In the genomic region with DNA sequence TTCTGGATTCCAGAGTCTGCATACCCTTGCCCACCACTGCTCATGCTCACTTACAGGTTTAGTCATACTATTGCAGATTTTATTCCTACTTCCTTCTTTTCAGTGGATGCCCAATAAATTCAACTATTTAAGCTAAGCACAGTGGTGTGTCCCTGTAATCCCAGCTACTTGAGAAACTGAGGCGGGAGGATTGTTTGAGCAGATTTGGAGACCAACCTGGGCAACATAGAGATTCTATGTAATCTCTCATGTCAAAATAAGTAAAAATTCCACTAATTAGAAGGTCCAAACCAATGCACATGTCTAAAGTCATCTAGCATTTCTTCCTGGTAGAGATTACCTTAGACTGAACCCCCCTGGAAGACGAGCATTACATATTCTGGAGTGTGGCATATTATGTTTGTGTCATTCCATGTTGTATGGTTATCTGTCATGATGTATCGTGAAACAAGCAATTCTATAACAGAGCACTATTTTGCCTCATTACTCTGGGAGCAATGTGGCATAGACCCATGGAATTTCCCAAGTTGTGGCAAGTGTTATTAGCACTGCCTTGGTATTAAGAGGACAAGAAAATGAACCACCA, we compare ENCODE assay signal across 24 cellular contexts. TPM values are rescaled to one million over a fixed set of nuclear protein-coding genes. Genes with fewer than 3 reads are reported as not detected.
DNase-seq lines count a peak whose midpoint lies in the region; ATAC-seq and TF ChIP-seq lines count a peak whose summit lies in the region.
"Had no signal": no experiment of that assay in that cellular context is flagged by ENCODE, and none has a peak within 500 bp of the region (broad histone marks: within the 10 kb centered on the region; RNA-seq: fewer than 3 reads in every experiment).

No MANE protein-coding gene starts in this region.

- peaks cover 79% of the 10 kb centered on the region for H3K4me1 ChIP-seq in Karpas-422 (ENCODE audit: low read length)
- no peaks in the 10 kb centered on the region for H3K4me1 ChIP-seq in uterus
- H3K4me1 ChIP-seq: BE2C had no signal

- H4K20me1 ChIP-seq in Karpas-422 (ENCODE audit: insufficient read depth, low read depth, low read length): no peaks in the 10 kb centered on the region

- no peaks in the 10 kb centered on the region for H3K9me2 ChIP-seq in Karpas-422 (replicated peaks; ENCODE audit: insufficient read depth, low read length)

- H3K27ac ChIP-seq in Karpas-422 (ENCODE audit: low read length) (peak overlapping the region; percentile 93), uterus (peak overlapping the region; percentile 16 to 60)
- H3K27ac ChIP-seq: prostate gland, suprapubic skin had no signal

- DNase-seq in natural killer cell: no peak
- no peak for DNase-seq in natural killer cell treated with Interleukin-12 subunit alpha and Interleukin-12 subunit beta and Interleukin-15 and Interleukin-18, amount 100 ng/mL, for 72 hours (ENCODE audit: low spot score)
- peak; percentile 66 for DNase-seq in Karpas-422
- DNase-seq in activated CD8-positive, alpha-beta T cell treated with anti-CD3 and anti-CD28 coated beads, Interleukin-2, amount 10 ng/mL, durations not matched to agents 7 days and 5 days: peak; percentile 6
- no peak for DNase-seq in uterus
- DNase-seq in NCI-H1092 (lab: John Stamatoyannopoulos, UW): no peak
- no peak for DNase-seq in HuH-7.5 (ENCODE audit: low spot score)
- no peak for DNase-seq in kidney tubule cell (ENCODE audit: low spot score)
- DNase-seq: aorta; BE2C; cerebellar nuclear complex; effector memory CD4-positive, alpha-beta T cell; islet precursor cell; naive B cell; NCI-H2029; NCI-H446 treated with DMSO at 0.1 percent for 48 hours; SHP77; stimulated activated CD4-positive, alpha-beta T cell treated with anti-CD3 and anti-CD28 coated beads, Interleukin-4, amount 100 ng/mL, for 24 hours had no signal

- H3K4me3 Mint-ChIP-seq in natural killer cell: no peak overlapping the region
- no peak overlapping the region for H3K4me3 Mint-ChIP-seq in natural killer cell treated with Interleukin-12 subunit alpha and Interleukin-12 subunit beta and Interleukin-15 and Interleukin-18, amount 100 ng/mL, for 72 hours
- no peak overlapping the region for H3K4me3 Mint-ChIP-seq in activated CD8-positive, alpha-beta T cell treated with anti-CD3 and anti-CD28 coated beads, Interleukin-2, amount 10 ng/mL, durations not matched to agents 7 days and 5 days
- H3K4me3 Mint-ChIP-seq: naive B cell; T-helper 2 cell treated with Interferon-gamma antibody and Interleukin-4, amounts not matched to agents 5 μg/mL and 100 μg/mL, for 36 hours had no signal

- peaks cover 20% of the 10 kb centered on the region for H3K36me3 ChIP-seq in Karpas-422 (ENCODE audit: insufficient read depth, low read length)
- no peaks in the 10 kb centered on the region for H3K36me3 ChIP-seq in uterus
- H3K36me3 ChIP-seq: prostate gland had no signal

- peaks cover 10% of the 10 kb centered on the region for H3K36me3 Mint-ChIP-seq in natural killer cell
- peaks cover 16% of the 10 kb centered on the region for H3K36me3 Mint-ChIP-seq in natural killer cell treated with Interleukin-12 subunit alpha and Interleukin-12 subunit beta and Interleukin-15 and Interleukin-18, amount 100 ng/mL, for 72 hours
- peaks cover 34% of the 10 kb centered on the region for H3K36me3 Mint-ChIP-seq in activated CD8-positive, alpha-beta T cell treated with anti-CD3 and anti-CD28 coated beads, Interleukin-2, amount 10 ng/mL, durations not matched to agents 7 days and 5 days (ENCODE audit: low read depth)

- H3K4me2 ChIP-seq in Karpas-422 (ENCODE audit: low read depth, low read length, poor library complexity, severe bottlenecking): peak overlapping the region; percentile 4
- H3K4me2 ChIP-seq: smooth muscle cell had no signal

- POLR2A ChIA-PET in activated CD8-positive, alpha-beta T cell treated with anti-CD3 and anti-CD28 coated beads, Interleukin-2, amount 10 ng/mL, durations not matched to agents 7 days and 5 days (lab: Charles Lee): no interaction called here

- H3K4me3 ChIP-seq in Karpas-422 (ENCODE audit: low read length) (no peak overlapping the region), uterus (no peak overlapping the region)
- H3K4me3 ChIP-seq: prostate gland, smooth muscle cell, suprapubic skin had no signal

- H2AFZ ChIP-seq in Karpas-422 (ENCODE audit: low read length): no peak overlapping the region

- H3K27me3 Mint-ChIP-seq in natural killer cell (ENCODE audit: low read depth in 2 of 2): no peaks in the 10 kb centered on the region
- no peaks in the 10 kb centered on the region for H3K27me3 Mint-ChIP-seq in natural killer cell treated with Interleukin-12 subunit alpha and Interleukin-12 subunit beta and Interleukin-15 and Interleukin-18, amount 100 ng/mL, for 72 hours
- no peaks in the 10 kb centered on the region for H3K27me3 Mint-ChIP-seq in activated CD8-positive, alpha-beta T cell treated with anti-CD3 and anti-CD28 coated beads, Interleukin-2, amount 10 ng/mL, durations not matched to agents 7 days and 5 days (ENCODE audit: low read depth)
- H3K27me3 Mint-ChIP-seq: naive B cell had no signal

- intact Hi-C loops in natural killer cell (cut with micrococcal nuclease): no loop called here
- intact Hi-C loops in uterus (cut with DNase I; ENCODE audit: low total_unique reads): no loop called here

- TF ChIP-seq POLR2A in uterus (IDR thresholded peaks at IDR 0.05): no peak

- H3K9ac ChIP-seq in Karpas-422 (ENCODE audit: low read length): peak overlapping the region; percentile 2; the same call in 1 of the 2 replicates

- CTCF ChIA-PET in activated CD8-positive, alpha-beta T cell treated with anti-CD3 and anti-CD28 coated beads, Interleukin-2, amount 10 ng/mL, durations not matched to agents 7 days and 5 days (lab: Charles Lee): interaction anchor here (1.6 kb wide), 1 partner anchor 325 kb away, joined by 5 read pairs; no protein-coding TSS in a partner anchor

- H3K9me3 ChIP-seq in Karpas-422 (ENCODE audit: low read length) (no peaks in the 10 kb centered on the region), uterus (no peaks in the 10 kb centered on the region)
- H3K9me3 ChIP-seq: BE2C, prostate gland, suprapubic skin had no signal

- H3K79me2 ChIP-seq in Karpas-422 (ENCODE audit: low read length): peaks cover 6% of the 10 kb centered on the region; the same call in 1 of the 2 replicates

- H3K9me3 Mint-ChIP-seq in natural killer cell: no peaks in the 10 kb centered on the region
- H3K9me3 Mint-ChIP-seq in natural killer cell treated with Interleukin-12 subunit alpha and Interleukin-12 subunit beta and Interleukin-15 and Interleukin-18, amount 100 ng/mL, for 72 hours: no peaks in the 10 kb centered on the region
- no peaks in the 10 kb centered on the region for H3K9me3 Mint-ChIP-seq in activated CD8-positive, alpha-beta T cell treated with anti-CD3 and anti-CD28 coated beads, Interleukin-2, amount 10 ng/mL, durations not matched to agents 7 days and 5 days (ENCODE audit: insufficient read depth)
- H3K9me3 Mint-ChIP-seq: naive B cell; T-helper 2 cell treated with Interferon-gamma antibody and Interleukin-4, amounts not matched to agents 5 μg/mL and 100 μg/mL, for 36 hours had no signal

- ATAC-seq in natural killer cell: peak in 1 of 3 donors; percentile 8
- no peak for ATAC-seq in natural killer cell treated with Interleukin-12 subunit alpha and Interleukin-12 subunit beta and Interleukin-15 and Interleukin-18, amount 100 ng/mL, for 72 hours
- no peak for ATAC-seq in activated CD8-positive, alpha-beta T cell treated with anti-CD3 and anti-CD28 coated beads, Interleukin-2, amount 10 ng/mL, durations not matched to agents 7 days and 5 days

- TF ChIP-seq CTCF in natural killer cell (IDR thresholded peaks at IDR 0.05) (no peak), uterus (IDR thresholded peaks at IDR 0.05) (no peak)

- H3K27ac Mint-ChIP-seq in natural killer cell: peak overlapping the region; percentile 43 to 52
- H3K27ac Mint-ChIP-seq in natural killer cell treated with Interleukin-12 subunit alpha and Interleukin-12 subunit beta and Interleukin-15 and Interleukin-18, amount 100 ng/mL, for 72 hours: no peak overlapping the region
- H3K27ac Mint-ChIP-seq in activated CD8-positive, alpha-beta T cell treated with anti-CD3 and anti-CD28 coated beads, Interleukin-2, amount 10 ng/mL, durations not matched to agents 7 days and 5 days: peak overlapping the region; percentile 18
- H3K27ac Mint-ChIP-seq: T-helper 2 cell treated with Interferon-gamma antibody and Interleukin-4, amounts not matched to agents 5 μg/mL and 100 μg/mL, for 36 hours had no signal

- peaks cover 24 to 31% of the 10 kb centered on the region in 2 donors for H3K4me1 Mint-ChIP-seq in natural killer cell
- H3K4me1 Mint-ChIP-seq in natural killer cell treated with Interleukin-12 subunit alpha and Interleukin-12 subunit beta and Interleukin-15 and Interleukin-18, amount 100 ng/mL, for 72 hours (ENCODE audit: low read depth in 2 of 2): peaks cover 22 to 23% of the 10 kb centered on the region in 2 donors
- peaks cover 16% of the 10 kb centered on the region for H3K4me1 Mint-ChIP-seq in activated CD8-positive, alpha-beta T cell treated with anti-CD3 and anti-CD28 coated beads, Interleukin-2, amount 10 ng/mL, durations not matched to agents 7 days and 5 days (ENCODE audit: low read depth)

- H3K27me3 ChIP-seq in Karpas-422 (ENCODE audit: low read length): no peaks in the 10 kb centered on the region
- no peaks in the 10 kb centered on the region for H3K27me3 ChIP-seq in uterus
- H3K27me3 ChIP-seq: BE2C, suprapubic skin had no signal

RNA-seq across cellular contexts. Expression of gene HMGB1, which starts 8.3 kb away (rescaled TPM):
- total RNA-seq in natural killer cell: 100 to 1,000 TPM; 397 to 449 (median 409) TPM
- 100 to 1,000 TPM; 302 to 423 TPM for total RNA-seq in natural killer cell treated with Interleukin-12 subunit alpha and Interleukin-12 subunit beta and Interleukin-15 and Interleukin-18, amount 100 ng/mL, for 72 hours
- 660 and 748 TPM in 2 replicates for total RNA-seq in Karpas-422 (2014; rRNA removed; shearing (Covaris generic); ENCODE audit: low replicate concordance)
- total RNA-seq in activated CD8-positive, alpha-beta T cell treated with anti-CD3 and anti-CD28 coated beads, Interleukin-2, amount 10 ng/mL, durations not matched to agents 7 days and 5 days: 100 to 1,000 TPM; 650 to 662 TPM
- total RNA-seq in uterus: 100 to 1,000 TPM; 223 to 629 (median 402) TPM

RNA-seq across cellular contexts. Expression of gene UBE2L5, which starts 35.1 kb away (rescaled TPM):
- total RNA-seq in natural killer cell: not detected
- total RNA-seq in natural killer cell treated with Interleukin-12 subunit alpha and Interleukin-12 subunit beta and Interleukin-15 and Interleukin-18, amount 100 ng/mL, for 72 hours: not detected
- not detected in 2 replicates for total RNA-seq in Karpas-422 (2014; rRNA removed; shearing (Covaris generic); ENCODE audit: low replicate concordance)
- total RNA-seq in activated CD8-positive, alpha-beta T cell treated with anti-CD3 and anti-CD28 coated beads, Interleukin-2, amount 10 ng/mL, durations not matched to agents 7 days and 5 days: not detected
- 1 to 10 TPM in 1 of 4 donors, under 1 TPM in 1, not detected in 2; 0.21 to 2.8 TPM for total RNA-seq in uterus
- total RNA-seq: lung microvascular endothelial cell, M059J, smooth muscle cell had no signal

Comparison
In these comparisons a context has a peak if more than half of its experiments do, and no peak if none do; other contexts are left out.
1. H3K27ac Mint-ChIP-seq: peak in natural killer cell (2 of 2) and activated CD8-positive, alpha-beta T cell treated with anti-CD3 and anti-CD28 coated beads, Interleukin-2, amount 10 ng/mL, durations not matched to agents 7 days and 5 days (single experiment); none in natural killer cell treated with Interleukin-12 subunit alpha and Interleukin-12 subunit beta and Interleukin-15 and Interleukin-18, amount 100 ng/mL, for 72 hours (0 of 2).
2. DNase-seq: peak in Karpas-422 (single experiment) and activated CD8-positive, alpha-beta T cell treated with anti-CD3 and anti-CD28 coated beads, Interleukin-2, amount 10 ng/mL, durations not matched to agents 7 days and 5 days (single experiment); none in natural killer cell (single experiment), natural killer cell treated with Interleukin-12 subunit alpha and Interleukin-12 subunit beta and Interleukin-15 and Interleukin-18, amount 100 ng/mL, for 72 hours (single experiment), uterus (0 of 2), NCI-H1092 (single experiment), HuH-7.5 (single experiment) and kidney tubule cell (single experiment).